Comparison of ENCODE assay signal across 12 cellular contexts in the genomic region with DNA sequence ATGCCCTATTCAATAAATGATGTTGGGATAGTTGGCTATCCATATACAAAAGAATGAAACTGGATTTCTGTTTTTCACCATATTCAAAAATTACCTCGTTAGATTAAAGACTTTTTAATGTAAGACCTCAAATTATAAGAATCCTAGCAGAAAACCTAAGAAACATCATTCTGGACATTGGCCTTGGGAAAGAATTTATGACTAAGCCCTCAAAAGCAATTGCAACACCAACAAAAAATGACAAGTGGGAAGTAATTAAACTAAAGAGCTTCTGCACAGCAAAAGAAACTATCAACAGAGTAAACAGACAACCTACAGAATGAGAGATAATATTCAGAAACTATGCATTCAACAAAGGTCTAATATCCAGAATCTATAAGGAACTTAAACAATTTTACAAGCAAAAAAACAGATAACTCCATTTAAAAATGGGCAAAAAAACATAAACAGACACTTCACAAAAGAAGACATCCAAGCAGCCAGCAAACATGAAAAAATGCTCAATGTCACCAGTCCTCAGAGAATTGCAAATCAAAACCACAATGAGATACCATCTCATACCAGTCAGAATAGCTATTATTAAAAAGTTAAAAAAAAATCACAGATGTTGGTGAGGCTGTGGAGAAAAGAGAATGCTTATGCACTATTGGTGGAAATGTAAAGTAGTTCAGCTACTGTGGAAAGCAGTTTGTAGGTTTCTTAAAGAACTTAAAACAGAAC.
A peak's percentile ranks its signal among the peaks of the same experiment; 100 is the strongest.
DNase-seq lines count a peak whose midpoint lies in the region; TF ChIP-seq lines count a peak whose summit lies in the region.
"Had no signal": no experiment of that assay in that cellular context is flagged by ENCODE, and none has a peak within 500 bp of the region (broad histone marks: within the 10 kb centered on the region; RNA-seq: fewer than 3 reads in every experiment).

No MANE protein-coding gene starts in this region.

- H3K27me3 Mint-ChIP-seq in HFFc6 (ENCODE audit: insufficient read depth), result no peaks in the 10 kb centered on the region; the same call in 1 of the 2 replicates
- no peaks in the 10 kb centered on the region for H3K27me3 Mint-ChIP-seq in neural progenitor cell (ENCODE audit: insufficient read depth, low read depth)

- H3K4me3 Mint-ChIP-seq in HFFc6 (peak overlapping the region; percentile 52), neural progenitor cell (no peak overlapping the region)

- no peaks in the 10 kb centered on the region for H3K27me3 ChIP-seq in ACC112 (ENCODE audit: insufficient read depth, low read length)
- no peaks in the 10 kb centered on the region for H3K27me3 ChIP-seq in neural progenitor cell
- H3K27me3 ChIP-seq: tibial nerve had no signal

- H3K27ac Mint-ChIP-seq in HFFc6, result peak overlapping the region; percentile 75
- H3K27ac Mint-ChIP-seq in neural progenitor cell, result no peak overlapping the region

- H3K36me3 Mint-ChIP-seq in HFFc6 (ENCODE audit: low read depth) (peaks cover 22% of the 10 kb centered on the region), neural progenitor cell (no peaks in the 10 kb centered on the region)

- H3K4me1 ChIP-seq in ACC112 (ENCODE audit: control insufficient read depth, insufficient read depth, low read length, unreplicated experiment) (peaks cover 16% of the 10 kb centered on the region), neural progenitor cell (no peaks in the 10 kb centered on the region)

- H3K4me3 ChIP-seq in ACC112 (ENCODE audit: low read depth, low read length) (no peak overlapping the region), neural progenitor cell (no peak overlapping the region)
- H3K4me3 ChIP-seq: tibial nerve had no signal

- H3K9ac ChIP-seq in neural progenitor cell, result no peak overlapping the region

- no peaks in the 10 kb centered on the region for H3K36me3 ChIP-seq in ACC112 (ENCODE audit: insufficient read depth, low read length)
- no peaks in the 10 kb centered on the region for H3K36me3 ChIP-seq in neural progenitor cell

- no peaks in the 10 kb centered on the region for H4K20me1 ChIP-seq in neural progenitor cell (ENCODE audit: low read depth)

- H3K9me3 Mint-ChIP-seq in HFFc6 (peaks cover 12% of the 10 kb centered on the region), neural progenitor cell (peaks cover 10% of the 10 kb centered on the region)

- no peaks in the 10 kb centered on the region for H3K79me2 ChIP-seq in ACC112 (ENCODE audit: control insufficient read depth, insufficient read depth, low read length, unreplicated experiment)
- H3K79me2 ChIP-seq in neural progenitor cell (ENCODE audit: low read depth), result no peaks in the 10 kb centered on the region

- TF ChIP-seq CTCF in HFFc6 (IDR thresholded peaks at IDR 0.05) (no peak), neural progenitor cell (IDR thresholded peaks at IDR 0.05) (no peak)

- H3K4me2 ChIP-seq in neural progenitor cell, result no peak overlapping the region

- H3K4me1 Mint-ChIP-seq in HFFc6 (ENCODE audit: low read depth), result peaks cover 37% of the 10 kb centered on the region
- H3K4me1 Mint-ChIP-seq in neural progenitor cell, result no peaks in the 10 kb centered on the region

- H2AFZ ChIP-seq in ACC112 (ENCODE audit: low read length, unreplicated experiment) (no peak overlapping the region), neural progenitor cell (replicated peaks) (no peak overlapping the region)

- H3F3A ChIP-seq in neural progenitor cell (ENCODE audit: low read depth), result no peaks in the 10 kb centered on the region

- DNase-seq in HFFc6 (peak; percentile 82), RPMI7951 (ENCODE audit: low read depth) (peak; percentile 81), fibroblast of peridontal ligament (ENCODE audit: extremely low read depth) (peak; percentile 75), cerebellar nuclear complex (lab: John Stamatoyannopoulos, UW) (no peak), head of caudate nucleus (no peak), neural progenitor cell (ENCODE audit: low spot score) (no peak)
- no peak for DNase-seq in NK-92 treated with Interleukin-12 subunit alpha and Interleukin-12 subunit beta, amount 100 ng/mL, for 24 hours (lab: John Stamatoyannopoulos, UW)
- DNase-seq: activated CD8-positive, alpha-beta memory T cell treated with anti-CD3 and anti-CD28 coated beads, Interleukin-2, amount 50 U/mL, for 4 hours; NCI-H2171 treated with DMSO at 0.1 percent for 48 hours; stimulated activated CD8-positive, alpha-beta memory T cell treated with anti-CD3 and anti-CD28 coated beads, Interleukin-4, amount 100 ng/mL, for 48 hours had no signal

- no peaks in the 10 kb centered on the region for H3K9me3 ChIP-seq in neural progenitor cell (ENCODE audit: low read depth)

- H3K27ac ChIP-seq in ACC112 (ENCODE audit: low read depth, low read length) (peak overlapping the region; percentile 60), neural progenitor cell (no peak overlapping the region)

- intact Hi-C loops in head of caudate nucleus (cut with DNase I), result no loop called here

Comparison
In these comparisons a context has a peak if more than half of its experiments do, and no peak if none do; other contexts are left out.
1. DNase-seq: peak in HFFc6 (single experiment), RPMI7951 (single experiment) and fibroblast of peridontal ligament (single experiment); none in cerebellar nuclear complex (0 of 2), head of caudate nucleus (0 of 42), neural progenitor cell (single experiment) and NK-92 treated with Interleukin-12 subunit alpha and Interleukin-12 subunit beta, amount 100 ng/mL, for 24 hours (single experiment).